ENCODE assay signal across 7 cellular contexts in genomic region chr4:177051473-177052060, GRCh38.
DNase-seq lines count a peak whose midpoint lies in the region; ATAC-seq, FAIRE-seq and TF ChIP-seq lines count a peak whose summit lies in the region.

No MANE protein-coding gene starts in this region.

- H3K9me3 ChIP-seq in DOHH2 (ENCODE audit: control insufficient read depth, insufficient read depth, low read length) (no peaks in the 10 kb centered on the region), NT2/D1 (ENCODE audit: insufficient read depth, low read length) (no peaks in the 10 kb centered on the region), endothelial cell of umbilical vein (replicated peaks; ENCODE audit: control insufficient read depth, insufficient read depth, low read length) (no peaks in the 10 kb centered on the region), esophagus muscularis mucosa (no peaks in the 10 kb centered on the region)

- H3K27me3 ChIP-seq in DOHH2 (ENCODE audit: control insufficient read depth, low read length) (peaks cover 3% of the 10 kb centered on the region; the same call in 1 of the 2 replicates), NT2/D1 (ENCODE audit: insufficient read depth, insufficient read length) (no peaks in the 10 kb centered on the region), endothelial cell of umbilical vein (ENCODE audit: control insufficient read depth in 2 of 2, insufficient read depth in 2 of 2, low read length in 2 of 2) (peaks cover 0 to 2% of the 10 kb centered on the region in 2 experiments), esophagus muscularis mucosa (no peaks in the 10 kb centered on the region)

- no peak overlapping the region for H2AFZ ChIP-seq in endothelial cell of umbilical vein (ENCODE audit: low read depth, low read length)

- H3K4me3 ChIP-seq in DOHH2 (ENCODE audit: low read length), result no peak overlapping the region
- no peak overlapping the region for H3K4me3 ChIP-seq in NT2/D1 (ENCODE audit: insufficient read length, low read depth)
- H3K4me3 ChIP-seq in endothelial cell of umbilical vein (replicated peaks in 1 of 3; ENCODE audit: insufficient read depth in 1 of 3, low read depth in 1 of 3, low read length in 3 of 3), result no peak overlapping the region
- no peak overlapping the region for H3K4me3 ChIP-seq in esophagus muscularis mucosa

- no peaks in the 10 kb centered on the region for H3K9me1 ChIP-seq in endothelial cell of umbilical vein (replicated peaks; ENCODE audit: control insufficient read depth, extremely low read depth, insufficient read depth, low read length)

- H3K4me1 ChIP-seq in DOHH2 (ENCODE audit: control insufficient read depth, low read length) (no peaks in the 10 kb centered on the region), NT2/D1 (ENCODE audit: insufficient read depth, insufficient read length) (no peaks in the 10 kb centered on the region), endothelial cell of umbilical vein (ENCODE audit: control insufficient read depth, extremely low read depth, insufficient read depth, low read length) (peaks cover 3% of the 10 kb centered on the region), esophagus muscularis mucosa (peaks cover 0 to 7% (median 0%) of the 10 kb centered on the region in 4 donors)

- H3K36me3 ChIP-seq in DOHH2 (ENCODE audit: control insufficient read depth, low read length) (no peaks in the 10 kb centered on the region), NT2/D1 (ENCODE audit: insufficient read depth, insufficient read length, low read length) (no peaks in the 10 kb centered on the region), endothelial cell of umbilical vein (ENCODE audit: control insufficient read depth in 2 of 2, extremely low read depth in 1 of 2, insufficient read depth in 2 of 2, low read length in 2 of 2) (no peaks in the 10 kb centered on the region), esophagus muscularis mucosa (no peaks in the 10 kb centered on the region)

- 79% methylated on average over 7 of the region's 7 CpGs for WGBS in esophagus muscularis mucosa

- no TSS peak for BruUV-seq in endothelial cell of umbilical vein (replicated peaks; lab: Mats Ljungman, UMichigan)

- ATAC-seq in GM18873 (IDR thresholded peaks at IDR 0.05; ENCODE audit: low FRiP score, unreplicated experiment) (peak; percentile 77), HG03039 (IDR thresholded peaks at IDR 0.05; ENCODE audit: unreplicated experiment) (peak; percentile 84)

- H3K79me2 ChIP-seq in DOHH2 (ENCODE audit: control insufficient read depth, low read length), result no peaks in the 10 kb centered on the region
- H3K79me2 ChIP-seq in endothelial cell of umbilical vein (ENCODE audit: control insufficient read depth, insufficient read depth, low read length), result no peaks in the 10 kb centered on the region

- H3K27ac ChIP-seq in DOHH2 (ENCODE audit: low read depth, low read length), result no peak overlapping the region
- H3K27ac ChIP-seq in endothelial cell of umbilical vein (ENCODE audit: insufficient read depth, low read depth, low read length), result no peak overlapping the region
- H3K27ac ChIP-seq in esophagus muscularis mucosa (replicated peaks in 1 of 4), result no peak overlapping the region

- FAIRE-seq in endothelial cell of umbilical vein (lab: Jason Lieb, UNC), result peak; percentile 37

- H3K4me2 ChIP-seq in DOHH2 (ENCODE audit: low read length) (no peak overlapping the region), endothelial cell of umbilical vein (ENCODE audit: insufficient read depth, low read length) (no peak overlapping the region)

- H3K9me2 ChIP-seq in DOHH2 (replicated peaks; ENCODE audit: control insufficient read depth, low read length), result no peaks in the 10 kb centered on the region

- TF ChIP-seq EP300 in esophagus muscularis mucosa (IDR thresholded peaks at IDR 0.05), result no peak

- no peaks in the 10 kb centered on the region for H3F3A ChIP-seq in DOHH2 (ENCODE audit: control insufficient read depth, insufficient read depth)

- intact Hi-C loops in endothelial cell of umbilical vein (cut with micrococcal nuclease), result loop anchor here (1.0 to 10.0 kb wide), 3 partner anchors 193 to 391 kb away; partner anchors contain the start of gene AGA
- intact Hi-C loops in esophagus muscularis mucosa (cut with DNase I), result no loop called here

- H3K9ac ChIP-seq in NT2/D1 (ENCODE audit: insufficient read length, low read depth) (no peak overlapping the region), endothelial cell of umbilical vein (replicated peaks; ENCODE audit: extremely low read depth, insufficient read depth, low read length) (no peak overlapping the region)

- CTCF ChIA-PET in endothelial cell of umbilical vein (lab: Charles Lee), result interaction anchor here (0.9 to 1.9 kb wide), 5 partner anchors 28 to 674 kb away, joined by 3 to 11 read pairs (median 4); partner anchors contain the start of gene NEIL3

- DNase-seq in NT2/D1 (ENCODE audit: low read depth, low spot score), result peak; percentile 22
- peak; percentile 40 for DNase-seq in endothelial cell of umbilical vein (ENCODE audit: low read depth, low spot score)
- DNase-seq in stimulated activated CD4-positive, alpha-beta T cell treated with anti-CD3 and anti-CD28 coated beads, Interleukin-4, amount 100 ng/mL, for 24 hours, result peak; percentile 7
- no peak for DNase-seq in esophagus muscularis mucosa (ENCODE audit: extremely low spot score)

- TF ChIP-seq CTCF in DOHH2 (IDR thresholded peaks at IDR 0.05; ENCODE audit: low read depth, low read length, poor library complexity, severe bottlenecking) (peak; percentile 79), endothelial cell of umbilical vein (IDR thresholded peaks at IDR 0.05; ENCODE audit: extremely low read depth in 1 of 2, insufficient read depth in 1 of 2, low read depth in 1 of 2, low read length in 2 of 2) (peak; percentile 47 to 56), esophagus muscularis mucosa (IDR thresholded peaks at IDR 0.05) (peak in 1 of 3 experiments; percentile 19)

- H4K20me1 ChIP-seq in DOHH2 (ENCODE audit: control insufficient read depth, insufficient read depth, low read depth, low read length) (no peaks in the 10 kb centered on the region), endothelial cell of umbilical vein (replicated peaks; ENCODE audit: control insufficient read depth, extremely low read depth, insufficient read depth, low read length) (no peaks in the 10 kb centered on the region)

- POLR2A ChIA-PET in endothelial cell of umbilical vein (lab: Charles Lee), result no interaction called here

- TF ChIP-seq POLR2A in endothelial cell of umbilical vein (IDR thresholded peaks at IDR 0.05; ENCODE audit: low read depth, low read length), result no peak
- no peak for TF ChIP-seq POLR2A in esophagus muscularis mucosa (IDR thresholded peaks at IDR 0.05; ENCODE audit: low read depth)

- dilution Hi-C loops in endothelial cell of umbilical vein (cut with MboI; ENCODE audit: extremely low pct_ligation_motif_present, low sequenced_read_pairs), result no loop called here

TF ChIP-seq in endothelial cell of umbilical vein, 7 proteins besides CTCF, POLR2A, EP300 and RAD21:
- no peak for TF ChIP-seq MAX (IDR thresholded peaks at IDR 0.05; ENCODE audit: insufficient read depth, insufficient read length)
- TF ChIP-seq EZH2 (IDR thresholded peaks at IDR 0.05; ENCODE audit: borderline replicate concordance, low read depth, low read length, severe bottlenecking), result no peak
- no peak for TF ChIP-seq POLR2AphosphoS5 (IDR thresholded peaks at IDR 0.05; ENCODE audit: insufficient read depth, low read depth, low read length)
- no peak for TF ChIP-seq FOS (IDR thresholded peaks at IDR 0.05; ENCODE audit: borderline replicate concordance, insufficient read depth, low read length)
